10 cellular contexts compared by ENCODE assay signal in genomic region chr9:89481161-89481915, GRCh38. TPM values are rescaled to one million over a fixed set of nuclear protein-coding genes. Genes with fewer than 3 reads are reported as not detected.
DNase-seq lines count a peak whose midpoint lies in the region; ATAC-seq and TF ChIP-seq lines count a peak whose summit lies in the region.
"Had no signal": no experiment of that assay in that cellular context is flagged by ENCODE, and none has a peak within 500 bp of the region (broad histone marks: within the 10 kb centered on the region; RNA-seq: fewer than 3 reads in every experiment).

No MANE protein-coding gene starts in this region.

- peaks cover 14% of the 10 kb centered on the region for H3K27me3 Mint-ChIP-seq in glutamatergic neuron (ENCODE audit: unreplicated experiment)
- H3K27me3 Mint-ChIP-seq in stimulated activated naive B cell treated with anti-CD40 and anti-IgM and Interleukin-4, amounts not matched to agents 10 μg/mL and 1 μg/mL and 100 μg/mL, for 72 hours = no peaks in the 10 kb centered on the region
- H3K27me3 Mint-ChIP-seq: type B pancreatic cell had no signal

- ATAC-seq in stimulated activated naive B cell treated with anti-CD40 and anti-IgM and Interleukin-4, amounts not matched to agents 10 μg/mL and 1 μg/mL and 100 μg/mL, for 72 hours (replicated peaks) = no peak

- TF ChIP-seq CTCF in glutamatergic neuron (IDR thresholded peaks at IDR 0.05; ENCODE audit: partially characterized antibody, unreplicated experiment) = no peak

- peak overlapping the region; percentile 74 for H3K4me3 Mint-ChIP-seq in glutamatergic neuron (ENCODE audit: unreplicated experiment)
- peak overlapping the region; percentile 8 to 12 for H3K4me3 Mint-ChIP-seq in stimulated activated naive B cell treated with anti-CD40 and anti-IgM and Interleukin-4, amounts not matched to agents 10 μg/mL and 1 μg/mL and 100 μg/mL, for 72 hours
- H3K4me3 Mint-ChIP-seq: type B pancreatic cell had no signal

- peaks cover 5% of the 10 kb centered on the region for H3K9me3 Mint-ChIP-seq in glutamatergic neuron (ENCODE audit: unreplicated experiment)
- peaks cover 0 to 4% of the 10 kb centered on the region in 2 donors for H3K9me3 Mint-ChIP-seq in stimulated activated naive B cell treated with anti-CD40 and anti-IgM and Interleukin-4, amounts not matched to agents 10 μg/mL and 1 μg/mL and 100 μg/mL, for 72 hours
- H3K9me3 Mint-ChIP-seq: type B pancreatic cell had no signal

- peaks cover 6% of the 10 kb centered on the region for H3K36me3 Mint-ChIP-seq in glutamatergic neuron (ENCODE audit: unreplicated experiment)
- peaks cover 34 to 60% of the 10 kb centered on the region in 2 donors for H3K36me3 Mint-ChIP-seq in stimulated activated naive B cell treated with anti-CD40 and anti-IgM and Interleukin-4, amounts not matched to agents 10 μg/mL and 1 μg/mL and 100 μg/mL, for 72 hours

- peaks cover 65% of the 10 kb centered on the region for H3K4me1 Mint-ChIP-seq in glutamatergic neuron (ENCODE audit: low read depth, unreplicated experiment)
- peaks cover 72 to 91% of the 10 kb centered on the region in 2 donors for H3K4me1 Mint-ChIP-seq in stimulated activated naive B cell treated with anti-CD40 and anti-IgM and Interleukin-4, amounts not matched to agents 10 μg/mL and 1 μg/mL and 100 μg/mL, for 72 hours

- peak; percentile 33 for DNase-seq in activated CD4-positive, CD25-positive, alpha-beta regulatory T cell treated with anti-CD3 and anti-CD28 coated beads, Interleukin-2, amount 50 U/mL, for 72 hours
- DNase-seq in activated CD4-positive, CD25-positive, alpha-beta regulatory T cell (lab: John Stamatoyannopoulos, UW) = no peak
- peak; percentile 46 for DNase-seq in activated T-helper 1 cell treated with Interleukin-2 at 50 U/mL for 16 hours (ENCODE audit: low read depth)
- no peak for DNase-seq in glutamatergic neuron
- DNase-seq in stimulated activated naive B cell treated with anti-CD40 and anti-IgM and Interleukin-4, amounts not matched to agents 10 μg/mL and 1 μg/mL and 100 μg/mL, for 72 hours = no peak
- DNase-seq in KBM-7 = no peak
- no peak for DNase-seq in ACHN
- DNase-seq in HuH-7.5 (ENCODE audit: low spot score) = no peak
- DNase-seq: NCI-H2171 had no signal

- peak overlapping the region; percentile 96 for H3K27ac Mint-ChIP-seq in glutamatergic neuron (ENCODE audit: unreplicated experiment)
- peak overlapping the region; percentile 27 for H3K27ac Mint-ChIP-seq in stimulated activated naive B cell treated with anti-CD40 and anti-IgM and Interleukin-4, amounts not matched to agents 10 μg/mL and 1 μg/mL and 100 μg/mL, for 72 hours
- H3K27ac Mint-ChIP-seq: type B pancreatic cell had no signal

- in situ Hi-C loops in KBM-7 (cut with MboI; ENCODE audit: low pct_unique_long_range_greater_than_20kb, low sequenced_read_pairs) = no loop called here
- in situ Hi-C loops in ACHN (cut with HindIII; ENCODE audit: low pct_ligation_motif_present, low pct_unique_long_range_greater_than_20kb, low sequenced_read_pairs) = no loop called here

RNA-seq across cellular contexts. Expression of gene SEMA4D, which starts 16.6 kb away (rescaled TPM):
- total RNA-seq in glutamatergic neuron (ENCODE audit: unreplicated experiment) = 192 TPM

Comparison
In these comparisons a context has a peak if more than half of its experiments do, and no peak if none do; other contexts are left out.
1. DNase-seq: peak in activated CD4-positive, CD25-positive, alpha-beta regulatory T cell treated with anti-CD3 and anti-CD28 coated beads, Interleukin-2, amount 50 U/mL, for 72 hours (single experiment) and activated T-helper 1 cell treated with Interleukin-2 at 50 U/mL for 16 hours (single experiment); none in activated CD4-positive, CD25-positive, alpha-beta regulatory T cell (0 of 4), glutamatergic neuron (single experiment), stimulated activated naive B cell treated with anti-CD40 and anti-IgM and Interleukin-4, amounts not matched to agents 10 μg/mL and 1 μg/mL and 100 μg/mL, for 72 hours (single experiment), KBM-7 (single experiment), ACHN (single experiment) and HuH-7.5 (single experiment).